ENCODE assay signal across 9 cellular contexts in genomic region chr15:42456971-42457370, GRCh38. TPM values are rescaled to one million over a fixed set of nuclear protein-coding genes. Genes with fewer than 3 reads are reported as not detected.
DNase-seq lines count a peak whose midpoint lies in the region; FAIRE-seq and TF ChIP-seq lines count a peak whose summit lies in the region.
"Had no signal": no experiment of that assay in that cellular context is flagged by ENCODE, and none has a peak within 500 bp of the region (broad histone marks: within the 10 kb centered on the region; RNA-seq: fewer than 3 reads in every experiment).

No MANE protein-coding gene starts in this region.

- H3K36me3 ChIP-seq in testis (ENCODE audit: low read depth, missing control alignments) = no peaks in the 10 kb centered on the region

- peak overlapping the region; percentile 56 to 87 for H3K27ac ChIP-seq in testis

- intact Hi-C loops in testis (cut with DNase I; ENCODE audit: low total_unique reads) = no loop called here

- DNase-seq in LHCN-M2 (ENCODE audit: low read depth) (peak; percentile 75), dedifferentiated amniotic fluid mesenchymal stem cell (ENCODE audit: extremely low spot score) (peak; percentile 41), lung microvascular endothelial cell (ENCODE audit: low read depth in 2 of 2) (peak; percentile 6 to 47), testis (no peak), H54 (ENCODE audit: insufficient read length, low spot score) (no peak), cerebellum (ENCODE audit: low spot score) (no peak), NCI-H69 (lab: John Stamatoyannopoulos, UW) (no peak)
- DNase-seq in activated CD4-positive, alpha-beta T cell treated with anti-CD3 and anti-CD28 coated beads, Interleukin-2, amount 10 ng/mL, durations not matched to agents 7 days and 5 days = no peak
- DNase-seq: NCI-H1092 had no signal

- 35 to 44% methylated on average over 3 of the region's 3 CpGs for WGBS in testis, 2 donors

- H3K4me3 ChIP-seq in testis = no peak overlapping the region

- POLR2A ChIA-PET in activated CD4-positive, alpha-beta T cell treated with anti-CD3 and anti-CD28 coated beads, Interleukin-2, amount 10 ng/mL, durations not matched to agents 7 days and 5 days (lab: Charles Lee) = no interaction called here

- H3K27me3 Mint-ChIP-seq in activated CD4-positive, alpha-beta T cell treated with anti-CD3 and anti-CD28 coated beads, Interleukin-2, amount 10 ng/mL, durations not matched to agents 7 days and 5 days = no peaks in the 10 kb centered on the region

- CTCF ChIA-PET in activated CD4-positive, alpha-beta T cell treated with anti-CD3 and anti-CD28 coated beads, Interleukin-2, amount 10 ng/mL, durations not matched to agents 7 days and 5 days (lab: Charles Lee) = interaction anchor here (0.6 to 0.7 kb wide), 2 partner anchors 17 to 59 kb away, joined by 3 read pairs; no protein-coding TSS in a partner anchor

- no peak for FAIRE-seq in H54 (lab: Jason Lieb, UNC)

- H3K27me3 ChIP-seq in testis = no peaks in the 10 kb centered on the region

- H3K4me1 Mint-ChIP-seq in activated CD4-positive, alpha-beta T cell treated with anti-CD3 and anti-CD28 coated beads, Interleukin-2, amount 10 ng/mL, durations not matched to agents 7 days and 5 days = peaks cover 2% of the 10 kb centered on the region

- H3K4me3 Mint-ChIP-seq in activated CD4-positive, alpha-beta T cell treated with anti-CD3 and anti-CD28 coated beads, Interleukin-2, amount 10 ng/mL, durations not matched to agents 7 days and 5 days = no peak overlapping the region

- H3K9me3 ChIP-seq in testis = no peaks in the 10 kb centered on the region

- no peaks in the 10 kb centered on the region for H3K9me3 Mint-ChIP-seq in activated CD4-positive, alpha-beta T cell treated with anti-CD3 and anti-CD28 coated beads, Interleukin-2, amount 10 ng/mL, durations not matched to agents 7 days and 5 days

- TF ChIP-seq CTCF in testis (IDR thresholded peaks at IDR 0.05) = no peak

- TF ChIP-seq POLR2A in testis (IDR thresholded peaks at IDR 0.05) (no peak), H54 (IDR thresholded peaks at IDR 0.05; ENCODE audit: low read depth, low read length) (no peak)

- peaks cover 2% of the 10 kb centered on the region for H3K36me3 Mint-ChIP-seq in activated CD4-positive, alpha-beta T cell treated with anti-CD3 and anti-CD28 coated beads, Interleukin-2, amount 10 ng/mL, durations not matched to agents 7 days and 5 days (ENCODE audit: low read depth)

- no peak overlapping the region for H3K27ac Mint-ChIP-seq in activated CD4-positive, alpha-beta T cell treated with anti-CD3 and anti-CD28 coated beads, Interleukin-2, amount 10 ng/mL, durations not matched to agents 7 days and 5 days

- peaks cover 26% of the 10 kb centered on the region for H3K4me1 ChIP-seq in testis

RNA-seq across cellular contexts. Expression of gene ZNF106, which starts 34.0 kb away (rescaled TPM):
- total RNA-seq in LHCN-M2 (2014; rRNA removed) (65.3 and 74.2 TPM in 2 replicates), lung microvascular endothelial cell (28.1 and 30.2 TPM in 2 replicates), testis (10 to 100 TPM; 84.4 to 95.4 TPM), cerebellum (49.7 TPM)
- 23.3 TPM for polyA plus RNA-seq in LHCN-M2 (2012)
- polyA plus RNA-seq in testis (ENCODE audit: insufficient read depth, low read depth, low replicate concordance) = 51.4 TPM
- total RNA-seq in activated CD4-positive, alpha-beta T cell treated with anti-CD3 and anti-CD28 coated beads, Interleukin-2, amount 10 ng/mL, durations not matched to agents 7 days and 5 days = 10 to 100 TPM; 45.8 to 56.0 TPM

RNA-seq across cellular contexts. Expression of gene SNAP23, which starts 38.5 kb away (rescaled TPM):
- 36.5 and 58.0 TPM in 2 replicates for total RNA-seq in LHCN-M2 (2014; rRNA removed)
- polyA plus RNA-seq in LHCN-M2 (2012) = 43.9 TPM
- total RNA-seq in lung microvascular endothelial cell = 148 and 150 TPM in 2 replicates
- total RNA-seq in testis = 100 to 1,000 TPM in 1 of 2 donors, 10 to 100 TPM in 1; 99.4 to 101 TPM
- polyA plus RNA-seq in testis (ENCODE audit: insufficient read depth, low read depth, low replicate concordance) = 114 TPM
- total RNA-seq in cerebellum = 38.0 TPM
- 10 to 100 TPM; 50.7 to 63.1 TPM for total RNA-seq in activated CD4-positive, alpha-beta T cell treated with anti-CD3 and anti-CD28 coated beads, Interleukin-2, amount 10 ng/mL, durations not matched to agents 7 days and 5 days

Comparison
In these comparisons a context has a peak if more than half of its experiments do, and no peak if none do; other contexts are left out.
1. DNase-seq: peak in LHCN-M2 (single experiment), dedifferentiated amniotic fluid mesenchymal stem cell (single experiment) and lung microvascular endothelial cell (2 of 2); none in testis (single experiment), H54 (single experiment), cerebellum (single experiment), NCI-H69 (single experiment) and activated CD4-positive, alpha-beta T cell treated with anti-CD3 and anti-CD28 coated beads, Interleukin-2, amount 10 ng/mL, durations not matched to agents 7 days and 5 days (single experiment).